Comparison of ENCODE assay signal across 18 cellular contexts in genomic region chr16:66623755-66624154, GRCh38. TPM values are rescaled to one million over a fixed set of nuclear protein-coding genes. Genes with fewer than 3 reads are reported as not detected.
DNase-seq lines count a peak whose midpoint lies in the region; TF ChIP-seq lines count a peak whose summit lies in the region.
"Had no signal": no experiment of that assay in that cellular context is flagged by ENCODE, and none has a peak within 500 bp of the region (broad histone marks: within the 10 kb centered on the region; RNA-seq: fewer than 3 reads in every experiment).

No MANE protein-coding gene starts in this region.

- H3K27ac ChIP-seq in endodermal cell (ENCODE audit: low read depth, low read length) (no peak overlapping the region), mesendoderm (ENCODE audit: low read depth, low read length) (no peak overlapping the region), subcutaneous abdominal adipose tissue (ENCODE audit: low read depth, low read length) (peak overlapping the region; percentile 44)
- H3K27ac ChIP-seq: 22Rv1, A549, C4-2B had no signal

- H3K4me3 ChIP-seq in H7 (ENCODE audit: insufficient read depth, low read depth, low read length) = no peak overlapping the region
- H3K4me3 ChIP-seq in endodermal cell (ENCODE audit: low read length) = peak overlapping the region; percentile 7
- no peak overlapping the region for H3K4me3 ChIP-seq in mesendoderm (ENCODE audit: low read length)
- peak overlapping the region in 1 of 5 donors; percentile 15 for H3K4me3 ChIP-seq in subcutaneous abdominal adipose tissue (ENCODE audit: low read depth in 1 of 5, low read length in 5 of 5)
- H3K4me3 ChIP-seq: A549 had no signal

- H2BK15ac ChIP-seq in mesendoderm (replicated peaks; ENCODE audit: low read depth) = no peak overlapping the region

- H3K18ac ChIP-seq in mesendoderm (ENCODE audit: low read length) = no peak overlapping the region

- no peak overlapping the region for H2BK5ac ChIP-seq in mesendoderm (ENCODE audit: low read length)

- TF ChIP-seq CTCF in endodermal cell (conservative IDR thresholded peaks at IDR 0.05) = no peak

- H3K27me3 Mint-ChIP-seq in endodermal cell (ENCODE audit: insufficient read depth) = no peaks in the 10 kb centered on the region
- H3K27me3 Mint-ChIP-seq: CD4-positive, alpha-beta T cell had no signal

- no peak overlapping the region for H3K23ac ChIP-seq in mesendoderm (ENCODE audit: low read length)

- DNase-seq in H7 (peak; percentile 17), endodermal cell (peak; percentile 49), mesendoderm (peak; percentile 33), NOMO-1 (lab: John Stamatoyannopoulos, UW; ENCODE audit: unreplicated experiment in 2 of 2) (no peak), COLO829 (ENCODE audit: low spot score) (no peak)
- DNase-seq in activated T-cell treated with anti-CD3 and anti-CD28 coated beads, Interleukin-2, amount 50 U/mL, for 48 hours = no peak
- DNase-seq: AML-193; CD4-positive, alpha-beta T cell; DMS153; GF-D8; GOT3; H9 had no signal

- H2AK5ac ChIP-seq in mesendoderm (ENCODE audit: low read length) = no peak overlapping the region

- H3K27me3 ChIP-seq in H7 (ENCODE audit: control insufficient read depth, insufficient read depth, low read length) = no peaks in the 10 kb centered on the region
- H3K27me3 ChIP-seq in endodermal cell (ENCODE audit: control insufficient read depth, insufficient read depth, low read length, poor library complexity, severe bottlenecking) = no peaks in the 10 kb centered on the region
- H3K27me3 ChIP-seq in mesendoderm (ENCODE audit: insufficient read depth, low read length, poor library complexity) = no peaks in the 10 kb centered on the region
- no peaks in the 10 kb centered on the region for H3K27me3 ChIP-seq in subcutaneous abdominal adipose tissue (ENCODE audit: control insufficient read depth in 5 of 5, insufficient read depth in 4 of 5, low read length in 5 of 5)

- 78 to 80% methylated on average over 3 of the region's 3 CpGs for WGBS in endodermal cell (ENCODE audit: insufficient coverage in 1 of 2, insufficient read length in 1 of 2), 2 experiments
- no CpG with 5 or more reads among the region's 3 CpGs for WGBS in mesendoderm (ENCODE audit: extremely low coverage, insufficient coverage, low lambda C conversion rate)

- no peak overlapping the region for H4K8ac ChIP-seq in mesendoderm (ENCODE audit: low read depth, low read length)

- H3K4me1 Mint-ChIP-seq in endodermal cell = peaks cover 54% of the 10 kb centered on the region

- no peaks in the 10 kb centered on the region for H3K9me3 ChIP-seq in endodermal cell (ENCODE audit: control insufficient read depth, low read length)
- H3K9me3 ChIP-seq in subcutaneous abdominal adipose tissue (ENCODE audit: control insufficient read depth in 5 of 5, low read length in 5 of 5) = no peaks in the 10 kb centered on the region
- H3K9me3 ChIP-seq: A549 had no signal

- no peak overlapping the region for H3K4ac ChIP-seq in mesendoderm (ENCODE audit: low read depth, low read length)

- peak overlapping the region; percentile 53 for H3K27ac Mint-ChIP-seq in endodermal cell
- H3K27ac Mint-ChIP-seq: CD4-positive, alpha-beta T cell had no signal

- H3K36me3 ChIP-seq in H7 (replicated peaks; ENCODE audit: control insufficient read depth, insufficient read depth, low read length) (peaks cover 6% of the 10 kb centered on the region), endodermal cell (ENCODE audit: control insufficient read depth, insufficient read depth, low read length) (peaks cover 50% of the 10 kb centered on the region), mesendoderm (ENCODE audit: control insufficient read depth, insufficient read depth, low read length) (no peaks in the 10 kb centered on the region), subcutaneous abdominal adipose tissue (ENCODE audit: control insufficient read depth in 5 of 5, insufficient read depth in 5 of 5, low read length in 5 of 5) (peaks cover 0 to 3% (median 3%) of the 10 kb centered on the region in 5 donors)

- peaks cover 36% of the 10 kb centered on the region for H3K36me3 Mint-ChIP-seq in endodermal cell (ENCODE audit: low read depth)

- H3K79me1 ChIP-seq in mesendoderm (ENCODE audit: low read length) = no peaks in the 10 kb centered on the region

- no peak overlapping the region for H3K4me2 ChIP-seq in mesendoderm (ENCODE audit: low read length)
- H3K4me2 ChIP-seq: A549 had no signal

- H3K4me1 ChIP-seq in endodermal cell (ENCODE audit: control insufficient read depth, insufficient read depth, low read length) (peaks cover 40% of the 10 kb centered on the region), mesendoderm (ENCODE audit: control insufficient read depth, low read depth, low read length) (peaks cover 12% of the 10 kb centered on the region), subcutaneous abdominal adipose tissue (ENCODE audit: control insufficient read depth in 5 of 5, insufficient read depth in 5 of 5, low read length in 5 of 5) (peaks cover 4 to 35% (median 24%) of the 10 kb centered on the region in 5 donors)

- H3K9me3 Mint-ChIP-seq in endodermal cell = no peaks in the 10 kb centered on the region
- H3K9me3 Mint-ChIP-seq: CD4-positive, alpha-beta T cell; H9 had no signal

- H3K9ac ChIP-seq in endodermal cell (ENCODE audit: extremely low read depth, low read length, poor library complexity, severe bottlenecking) = no peak overlapping the region
- H3K9ac ChIP-seq in mesendoderm (ENCODE audit: low read length) = no peak overlapping the region
- H3K9ac ChIP-seq in subcutaneous abdominal adipose tissue (ENCODE audit: low read length in 5 of 5) = peak overlapping the region in 2 of 5 donors; percentile 6 to 20

- no peak overlapping the region for H4K5ac ChIP-seq in mesendoderm (ENCODE audit: low read length)

- H3K79me2 ChIP-seq in mesendoderm (ENCODE audit: control insufficient read depth, insufficient read depth, low read length) = no peaks in the 10 kb centered on the region

- H2BK120ac ChIP-seq in mesendoderm (ENCODE audit: low read depth, low read length) = no peak overlapping the region

- no peak overlapping the region for H3K56ac ChIP-seq in mesendoderm (ENCODE audit: low read length)

- H3K4me3 Mint-ChIP-seq in endodermal cell = no peak overlapping the region
- H3K4me3 Mint-ChIP-seq: CD4-positive, alpha-beta T cell; H9 had no signal

RNA-seq across cellular contexts. Expression of gene CMTM3, which starts 19.3 kb away (rescaled TPM):
- total RNA-seq in H7 (2014; rRNA removed; shearing (Covaris generic)) = 12.5 and 18.6 TPM in 2 replicates
- total RNA-seq in endodermal cell = 10 to 100 TPM; 44.2 to 48.5 TPM
- polyA plus RNA-seq in endodermal cell (2013, experiment 1 of 2) = 66.9 TPM
- 60.5 TPM for polyA plus RNA-seq in endodermal cell (2013, experiment 2 of 2)
- 49.4 TPM for polyA plus RNA-seq in mesendoderm (2013, experiment 1 of 2)
- 49.0 TPM for polyA plus RNA-seq in mesendoderm (2013, experiment 2 of 2)

RNA-seq across cellular contexts. Expression of gene CMTM2, which starts 44.5 kb away (rescaled TPM):
- 0.48 TPM in 1 of 2 replicates, not detected in the other for total RNA-seq in H7 (2014; rRNA removed; shearing (Covaris generic))
- not detected for total RNA-seq in endodermal cell
- polyA plus RNA-seq in endodermal cell (2013, experiment 1 of 2) = not detected
- not detected for polyA plus RNA-seq in endodermal cell (2013, experiment 2 of 2)
- polyA plus RNA-seq in mesendoderm (2013, experiment 1 of 2) = not detected
- not detected for polyA plus RNA-seq in mesendoderm (2013, experiment 2 of 2)
- total RNA-seq: CD4-positive, alpha-beta T cell; H9; HepG2 had no signal
- polyA plus RNA-seq: BJ, HepG2 had no signal

RNA-seq across cellular contexts. Expression of gene CMTM1, which starts 57.5 kb away (rescaled TPM):
- total RNA-seq in H7 (2014; rRNA removed; shearing (Covaris generic)) = 1.4 and 2.1 TPM in 2 replicates
- total RNA-seq in endodermal cell = 1 to 10 TPM; 3.8 to 5.3 TPM
- 4.9 TPM for polyA plus RNA-seq in endodermal cell (2013, experiment 1 of 2)
- polyA plus RNA-seq in endodermal cell (2013, experiment 2 of 2) = 3.4 TPM
- 0.53 TPM for polyA plus RNA-seq in mesendoderm (2013, experiment 1 of 2)
- 0.46 TPM for polyA plus RNA-seq in mesendoderm (2013, experiment 2 of 2)

Comparison
In these comparisons a context has a peak if more than half of its experiments do, and no peak if none do; other contexts are left out.
1. DNase-seq: peak in H7 (single experiment), endodermal cell (single experiment) and mesendoderm (single experiment); none in NOMO-1 (0 of 2), activated T-cell treated with anti-CD3 and anti-CD28 coated beads, Interleukin-2, amount 50 U/mL, for 48 hours (0 of 2) and COLO829 (single experiment).